In genomic region chr11:65920035-65920802, GRCh38 we compare ENCODE assay signal across 9 cellular contexts. TPM values are rescaled to one million over a fixed set of nuclear protein-coding genes. Genes with fewer than 3 reads are reported as not detected.
DNase-seq lines count a peak whose midpoint lies in the region; ATAC-seq and TF ChIP-seq lines count a peak whose summit lies in the region.
"Had no signal": no experiment of that assay in that cellular context is flagged by ENCODE, and none has a peak within 500 bp of the region (broad histone marks: within the 10 kb centered on the region; RNA-seq: fewer than 3 reads in every experiment).

No MANE protein-coding gene starts in this region.

- no peaks in the 10 kb centered on the region for H3K9me3 ChIP-seq in CD4-positive, alpha-beta memory T cell (ENCODE audit: control insufficient read depth in 1 of 2, low read length in 2 of 2)

- peaks cover 52% of the 10 kb centered on the region for H3K4me1 ChIP-seq in CD4-positive, alpha-beta memory T cell (ENCODE audit: insufficient read depth, low read length)

- H3K27ac Mint-ChIP-seq in CD4-positive, alpha-beta memory T cell = peak overlapping the region; percentile 86 to 94 (median 93)
- H3K27ac Mint-ChIP-seq in memory B cell (peak overlapping the region; percentile 73), type B pancreatic cell (peak overlapping the region; percentile 51)

- no peak for TF ChIP-seq CTCF in astrocyte of the spinal cord (IDR thresholded peaks at IDR 0.05; ENCODE audit: low read depth, low read length)
- no peak for TF ChIP-seq CTCF in type B pancreatic cell (conservative IDR thresholded peaks at IDR 0.05)

- peak overlapping the region; percentile 88 to 95 (median 92) for H3K4me3 Mint-ChIP-seq in CD4-positive, alpha-beta memory T cell
- H3K4me3 Mint-ChIP-seq in memory B cell (peak overlapping the region; percentile 96), type B pancreatic cell (peak overlapping the region; percentile 91)

- H3K27ac ChIP-seq in CD4-positive, alpha-beta memory T cell (ENCODE audit: low read depth, low read length) = peak overlapping the region; percentile 83

- intact Hi-C loops in CD4-positive, alpha-beta memory T cell (cut with micrococcal nuclease) = no loop called here

- DNase-seq in CD4-positive, alpha-beta memory T cell = no peak
- no peak for DNase-seq in astrocyte of the spinal cord (ENCODE audit: low read depth, low spot score)
- DNase-seq in memory B cell (ENCODE audit: low spot score in 2 of 2) = no peak
- DNase-seq in type B pancreatic cell (ENCODE audit: extremely low spot score, unreplicated experiment) = no peak
- DNase-seq in stimulated activated CD4-positive, alpha-beta T cell treated with anti-CD3 and anti-CD28 coated beads, Interleukin-4, amount 100 ng/mL, for 1 hour = no peak
- DNase-seq in central memory CD4-positive, alpha-beta T cell = no peak

- H3K36me3 Mint-ChIP-seq in CD4-positive, alpha-beta memory T cell = peaks cover 15 to 31% of the 10 kb centered on the region in 2 donors
- H3K36me3 Mint-ChIP-seq in memory B cell = peaks cover 12% of the 10 kb centered on the region
- H3K36me3 Mint-ChIP-seq in type B pancreatic cell = peaks cover 4% of the 10 kb centered on the region

- peaks cover 12% of the 10 kb centered on the region for H3K36me3 ChIP-seq in CD4-positive, alpha-beta memory T cell (ENCODE audit: insufficient read depth, low read length)

- H3K27me3 ChIP-seq in CD4-positive, alpha-beta memory T cell (ENCODE audit: insufficient read depth, low read length) = no peaks in the 10 kb centered on the region

- ATAC-seq in HG03064 (IDR thresholded peaks at IDR 0.05; ENCODE audit: low read depth, unreplicated experiment) (peak; percentile 9), memory B cell (ENCODE audit: low read depth) (no peak), GM18517 (IDR thresholded peaks at IDR 0.05; ENCODE audit: unreplicated experiment) (no peak)

- peaks cover 15 to 54% (median 32%) of the 10 kb centered on the region in 4 donors for H3K4me1 Mint-ChIP-seq in CD4-positive, alpha-beta memory T cell
- H3K4me1 Mint-ChIP-seq in memory B cell (peaks cover 17% of the 10 kb centered on the region), type B pancreatic cell (ENCODE audit: unreplicated experiment) (peaks cover 12% of the 10 kb centered on the region)

- POLR2A ChIA-PET in CD4-positive, alpha-beta memory T cell (lab: Charles Lee; ENCODE audit: partially characterized antibody) = interaction anchor here (1.0 to 14.1 kb wide), 11 partner anchors 9 to 345 kb away, joined by 3 to 320 read pairs (median 20); partner anchors contain the start of genes CCDC85B, CFL1, FIBP and FOSL1

- CTCF ChIA-PET in CD4-positive, alpha-beta memory T cell (lab: Charles Lee; ENCODE audit: partially characterized antibody) = interaction anchor here (0.6 to 3.5 kb wide), 3 partner anchors 29 to 35 kb away, joined by 3 to 18 read pairs (median 9); partner anchors contain the start of gene FIBP

- H3K4me3 ChIP-seq in CD4-positive, alpha-beta memory T cell (ENCODE audit: low read length in 2 of 2) = peak overlapping the region; percentile 76 to 89
- peak overlapping the region; percentile 78 for H3K4me3 ChIP-seq in astrocyte of the spinal cord (ENCODE audit: low read depth, low read length)

- no peaks in the 10 kb centered on the region for H3K27me3 Mint-ChIP-seq in CD4-positive, alpha-beta memory T cell
- H3K27me3 Mint-ChIP-seq in memory B cell (no peaks in the 10 kb centered on the region), type B pancreatic cell (no peaks in the 10 kb centered on the region)

- H3K9me3 Mint-ChIP-seq in CD4-positive, alpha-beta memory T cell = peaks cover 0 to 4% (median 0%) of the 10 kb centered on the region in 8 donors
- H3K9me3 Mint-ChIP-seq in memory B cell (no peaks in the 10 kb centered on the region), type B pancreatic cell (no peaks in the 10 kb centered on the region)

- in situ Hi-C loops in astrocyte of the spinal cord (cut with HindIII; ENCODE audit: low sequenced_read_pairs) = no loop called here

RNA-seq across cellular contexts. Expression of gene DRAP1, which starts 1.0 kb away (rescaled TPM):
- 10 to 100 TPM; 78.2 to 78.7 TPM for total RNA-seq in CD4-positive, alpha-beta memory T cell
- polyA plus RNA-seq in CD4-positive, alpha-beta memory T cell = 100 to 1,000 TPM in 1 of 2 donors, 10 to 100 TPM in 1; 90.4 to 102 TPM
- total RNA-seq in type B pancreatic cell (ENCODE audit: low replicate concordance) = 49.3 and 66.1 TPM in 2 replicates

RNA-seq across cellular contexts. Expression of gene C11orf68, which starts 1.4 kb away (rescaled TPM):
- 10 to 100 TPM; 57.1 to 59.5 TPM for total RNA-seq in CD4-positive, alpha-beta memory T cell
- 10 to 100 TPM; 48.0 to 81.6 TPM for polyA plus RNA-seq in CD4-positive, alpha-beta memory T cell
- 27.9 and 31.2 TPM in 2 replicates for total RNA-seq in type B pancreatic cell (ENCODE audit: low replicate concordance)

RNA-seq across cellular contexts. Expression of gene FOSL1, which starts 20.0 kb away (rescaled TPM):
- total RNA-seq in CD4-positive, alpha-beta memory T cell = under 1 TPM; 0.39 to 0.79 TPM
- under 1 TPM in 1 of 2 donors, not detected in 1; 0.81 TPM for polyA plus RNA-seq in CD4-positive, alpha-beta memory T cell
- 2.1 and 11.1 TPM in 2 replicates for total RNA-seq in type B pancreatic cell (ENCODE audit: low replicate concordance)

RNA-seq across cellular contexts. Expression of gene TSGA10IP, which starts 25.1 kb away (rescaled TPM):
- not detected for total RNA-seq in CD4-positive, alpha-beta memory T cell
- not detected for polyA plus RNA-seq in CD4-positive, alpha-beta memory T cell
- total RNA-seq in type B pancreatic cell (ENCODE audit: low replicate concordance) = 0.68 TPM in 1 of 2 replicates, not detected in the other
- total RNA-seq: myocyte had no signal

RNA-seq across cellular contexts. Expression of gene CCDC85B, which starts 29.7 kb away (rescaled TPM):
- 10 to 100 TPM; 22.9 to 24.9 TPM for total RNA-seq in CD4-positive, alpha-beta memory T cell
- polyA plus RNA-seq in CD4-positive, alpha-beta memory T cell = 10 to 100 TPM; 60.0 to 68.3 TPM
- total RNA-seq in type B pancreatic cell (ENCODE audit: low replicate concordance) = 8.2 and 14.3 TPM in 2 replicates
